Comparison of ENCODE assay signal across 9 cellular contexts in genomic region chr4:706083-706633, GRCh38. TPM values are rescaled to one million over a fixed set of nuclear protein-coding genes. Genes with fewer than 3 reads are reported as not detected.
A peak's percentile ranks its signal among the peaks of the same experiment; 100 is the strongest.
DNase-seq lines count a peak whose midpoint lies in the region; ATAC-seq, FAIRE-seq and TF ChIP-seq lines count a peak whose summit lies in the region.
"Not testable (repeated sequence)": the region's sequence is repeated elsewhere in the genome, so short reads cannot be mapped to it uniquely, and the experiment has no call there.
"Had no signal": no experiment of that assay in that cellular context is flagged by ENCODE, and none has a peak within 500 bp of the region (broad histone marks: within the 10 kb centered on the region; RNA-seq: fewer than 3 reads in every experiment).

No MANE protein-coding gene starts in this region.

- FAIRE-seq in GM12878 (lab: Jason Lieb, UNC); HepG2 (lab: Jason Lieb, UNC); pancreas (lab: Jason Lieb, UNC): not testable (repeated sequence)

- SMC1A ChIA-PET in GM12878 (lab: Charles Lee; ENCODE audit: uncharacterized antibody, unreplicated experiment): not testable (repeated sequence)

- H3K4me3 ChIP-seq in SK-N-MC (peak overlapping the region; percentile 98), GM12878 (peak overlapping the region; percentile 99), esophagus squamous epithelium (peak overlapping the region; percentile 83 to 100 (median 97)), HepG2 (replicated peaks in 1 of 3; ENCODE audit: insufficient read depth in 1 of 3, low read depth in 2 of 3, low read length in 3 of 3) (peak overlapping the region; percentile 89 to 93 (median 92)), pancreas (peak overlapping the region; percentile 82 to 92 (median 90)), thyroid gland (replicated peaks in 1 of 3) (peak overlapping the region; percentile 90 to 99 (median 98))

- H3K36me3 ChIP-seq in SK-N-MC (ENCODE audit: insufficient read depth, low read length): peaks cover 28% of the 10 kb centered on the region; the same call in 1 of the 2 replicates
- not testable (repeated sequence) for H3K36me3 ChIP-seq in GM12878 (ENCODE audit: control insufficient read depth in 2 of 2, insufficient read depth in 2 of 2, low read length in 1 of 2); HepG2 (replicated peaks in 1 of 2; ENCODE audit: control insufficient read depth in 1 of 2, insufficient read depth in 2 of 2, low read length in 2 of 2); pancreas; thyroid gland
- H3K36me3 ChIP-seq in esophagus squamous epithelium: peaks cover 0 to 14% (median 0%) of the 10 kb centered on the region in 3 donors

- not testable (repeated sequence) for TF ChIP-seq EP300 in GM12878 (IDR thresholded peaks at IDR 0.05; ENCODE audit: borderline replicate concordance in 1 of 2, control insufficient read depth in 1 of 2, low read depth in 2 of 2, low read length in 2 of 2); HepG2 (IDR thresholded peaks at IDR 0.05; ENCODE audit: low read depth in 2 of 2, low read length in 2 of 2); HepG2 (CRISPR knock-in tag; IDR thresholded peaks at IDR 0.05; ENCODE audit: borderline replicate concordance)

- CTCF ChIA-PET in GM12878 (lab: Yijun Ruan, JAX); HepG2 (lab: Yijun Ruan, JAX; ENCODE audit: low intra/inter-chr PET ratio, low total read pairs): not testable (repeated sequence)

- TF ChIP-seq CTCF in CD14-positive monocyte (IDR thresholded peaks at IDR 0.05); GM12878 (IDR thresholded peaks at IDR 0.05 in 2 of 3, conservative IDR thresholded peaks at IDR 0.05 in 1 of 3; ENCODE audit: control insufficient read depth in 2 of 3, extremely low read depth in 1 of 3, insufficient read depth in 1 of 3, low read depth in 3 of 3, low read length in 3 of 3); esophagus squamous epithelium (IDR thresholded peaks at IDR 0.05); HepG2 (CRISPR knock-in tag; IDR thresholded peaks at IDR 0.05); pancreas (IDR thresholded peaks at IDR 0.05); thyroid gland (IDR thresholded peaks at IDR 0.05): not testable (repeated sequence)

- peak overlapping the region; percentile 55 to 78 for H3K4me3 Mint-ChIP-seq in CD14-positive monocyte

- H3K79me2 ChIP-seq in GM12878 (ENCODE audit: control insufficient read depth, insufficient read depth, low read length) (peaks cover 29% of the 10 kb centered on the region), HepG2 (ENCODE audit: insufficient read depth, low read length) (peaks cover 44% of the 10 kb centered on the region)

- peak overlapping the region in 2 of 7 donors; percentile 13 to 40 for H3K27ac Mint-ChIP-seq in CD14-positive monocyte

- not testable (repeated sequence) for TF ChIP-seq RAD21 in GM12878 (IDR thresholded peaks at IDR 0.05; ENCODE audit: insufficient read depth, low read depth, low read length); HepG2 (CRISPR knock-in tag; IDR thresholded peaks at IDR 0.05)

- in situ Hi-C loops in GM12878 (cut with MboI); HepG2 (cut with HindIII; ENCODE audit: extremely low pct_ligation_motif_present, low pct_unique_long_range_greater_than_20kb): not testable (repeated sequence)

- intact Hi-C loops in CD14-positive monocyte (cut with micrococcal nuclease): loop anchor here (5.0 kb wide), 2 partner anchors 34 to 76 kb away; partner anchors contain the start of genes ATP5ME (in 1 of the 2) and MYL5 (in 1 of the 2)
- intact Hi-C loops in GM12878 (cut with micrococcal nuclease; ENCODE audit: unreplicated experiment); esophagus squamous epithelium (cut with DNase I); HepG2 (cut with micrococcal nuclease; ENCODE audit: unreplicated experiment); pancreas (cut with DNase I); thyroid gland (cut with DNase I): not testable (repeated sequence)

- H3K4me1 ChIP-seq in GM12878 (ENCODE audit: control insufficient read depth, insufficient read depth, low read length); pancreas: not testable (repeated sequence)
- peaks cover 25 to 60% (median 29%) of the 10 kb centered on the region in 3 donors for H3K4me1 ChIP-seq in esophagus squamous epithelium
- peaks cover 58% of the 10 kb centered on the region for H3K4me1 ChIP-seq in HepG2 (ENCODE audit: insufficient read depth, low read length)
- H3K4me1 ChIP-seq in thyroid gland: peaks cover 20 to 24% of the 10 kb centered on the region in 2 donors

- H3K9ac ChIP-seq in SK-N-MC (ENCODE audit: insufficient read length) (peak overlapping the region; percentile 100), GM12878 (ENCODE audit: control insufficient read depth, insufficient read depth, low read length) (peak overlapping the region; percentile 88), HepG2 (ENCODE audit: insufficient read depth, low read depth, low read length) (peak overlapping the region; percentile 99)

- H3K27me3 Mint-ChIP-seq in CD14-positive monocyte (ENCODE audit: low read depth in 3 of 3): not testable (repeated sequence)

- peaks cover 8 to 12% of the 10 kb centered on the region in 2 donors for H3K36me3 Mint-ChIP-seq in CD14-positive monocyte

- 4% methylated on average over 21 of the region's 21 CpGs for WGBS in GM12878 (ENCODE audit: insufficient coverage, insufficient replicate concordance, low lambda C conversion rate, missing lambda C conversion rate)
- WGBS in esophagus squamous epithelium, 2 donors: 8% methylated on average over 6 of the region's 21 CpGs; no CpG with 5 or more reads in 1 of the 2 donors
- 20% methylated on average over 1 of the region's 21 CpGs for WGBS in HepG2 (ENCODE audit: low lambda C conversion rate)
- WGBS in pancreas, 2 donors: 0 to 1% methylated on average over 12 to 21 of the region's 21 CpGs
- WGBS in thyroid gland, 2 donors: 0 to 6% methylated on average over 5 to 10 of the region's 21 CpGs

- not testable (repeated sequence) for H3K9me3 Mint-ChIP-seq in CD14-positive monocyte

- RAD21 ChIA-PET in GM12878 (lab: Charles Lee; ENCODE audit: unreplicated experiment): not testable (repeated sequence)

- H3K4me1 Mint-ChIP-seq in CD14-positive monocyte: peaks cover 32% of the 10 kb centered on the region

- DNase-seq in CD14-positive monocyte (ENCODE audit: low spot score); SK-N-MC (ENCODE audit: low read depth, low spot score); GM12878 (ENCODE audit: low read depth, low spot score); esophagus squamous epithelium (lab: John Stamatoyannopoulos, UW); HepG2 (ENCODE audit: low spot score); thyroid gland: not testable (repeated sequence)
- DNase-seq in pancreas: peak in 1 of 6 donors; percentile 84

- peak overlapping the region; percentile 59 for H2AFZ ChIP-seq in GM12878 (ENCODE audit: control insufficient read depth, low read depth, low read length)
- H2AFZ ChIP-seq in HepG2 (ENCODE audit: low read length): not testable (repeated sequence)

- H4K20me1 ChIP-seq in GM12878 (ENCODE audit: control insufficient read depth, insufficient read depth): not testable (repeated sequence)
- H4K20me1 ChIP-seq in HepG2 (ENCODE audit: insufficient read depth, low read length): peaks cover 32% of the 10 kb centered on the region

- peak; percentile 4 for ATAC-seq in HG03066 (IDR thresholded peaks at IDR 0.05; ENCODE audit: low read depth, unreplicated experiment)
- ATAC-seq in GM12878, HepG2, pancreas: not testable (repeated sequence)

- H3K4me2 ChIP-seq in GM12878 (ENCODE audit: control insufficient read depth, insufficient read depth): peak overlapping the region; percentile 62; the same call in 1 of the 2 replicates
- H3K4me2 ChIP-seq in HepG2 (ENCODE audit: low read depth, low read length): peak overlapping the region; percentile 72

- POLR2A ChIA-PET in GM12878 (lab: Charles Lee); HepG2 (lab: Yijun Ruan, JAX): not testable (repeated sequence)

- TF ChIP-seq POLR2A in GM12878 (IDR thresholded peaks at IDR 0.05; ENCODE audit: low read depth, low read length); esophagus squamous epithelium (IDR thresholded peaks at IDR 0.05); HepG2 (IDR thresholded peaks at IDR 0.05; ENCODE audit: insufficient read depth in 1 of 2, low read depth in 2 of 2, low read length in 2 of 2); thyroid gland (IDR thresholded peaks at IDR 0.05): not testable (repeated sequence)

- not testable (repeated sequence) for H3K27me3 ChIP-seq in GM12878 (replicated peaks in 1 of 2; ENCODE audit: control insufficient read depth in 2 of 2, insufficient read depth in 2 of 2, low read length in 1 of 2); esophagus squamous epithelium; pancreas; thyroid gland
- H3K27me3 ChIP-seq in HepG2 (ENCODE audit: control insufficient read depth in 1 of 2, insufficient read depth in 2 of 2, low read length in 2 of 2): peaks cover 3 to 12% of the 10 kb centered on the region in 2 experiments; a peak in 2 of 5 replicates

- not testable (repeated sequence) for H3K9me3 ChIP-seq in SK-N-MC (ENCODE audit: low read depth, low read length); GM12878 (replicated peaks; ENCODE audit: control insufficient read depth, insufficient read depth, low read length); esophagus squamous epithelium; HepG2 (ENCODE audit: low read length); pancreas; thyroid gland

- H3K27ac ChIP-seq in SK-N-MC (peak overlapping the region; percentile 94), GM12878 (ENCODE audit: control insufficient read depth, insufficient read depth) (peak overlapping the region; percentile 91), esophagus squamous epithelium (peak overlapping the region; percentile 88 to 95 (median 94)), HepG2 (ENCODE audit: extremely low read length, insufficient read depth, low read length) (peak overlapping the region; percentile 75), pancreas (peak overlapping the region; percentile 48 to 80 (median 68)), thyroid gland (peak overlapping the region; percentile 71 to 85 (median 79))

- not testable (repeated sequence) for BruUV-seq in GM12878 (replicated peaks; lab: Mats Ljungman, UMichigan)
- TSS peak; percentile 33 for BruUV-seq in HepG2 (replicated peaks; lab: Mats Ljungman, UMichigan)

RNA-seq across cellular contexts. Expression of gene PCGF3, which starts 0.5 kb away (rescaled TPM):
- polyA plus RNA-seq in CD14-positive monocyte (1 to 10 TPM; 7.0 to 8.3 TPM), GM12878 (2011; rRNA removed) (43.8 and 45.9 TPM in 2 replicates), GM12878 (2014; fragmentation: Illumina TruSeq; extraction: Trizol) (11.9 and 15.6 TPM in 2 replicates), GM12878 (2014; fragmentation: Nextera tagmentation; extraction: Ambion mirVana) (1 to 10 TPM; 2.2 to 4.5 TPM), GM12878 (2014; rRNA removed) (33.2 and 40.5 TPM in 2 replicates), GM12878 (2016; fragmentation: Nextera tagmentation; extraction: Ambion mirVana) (10 to 100 TPM; 14.3 to 16.2 TPM), HepG2 (2011; rRNA removed) (66.2 and 80.8 TPM in 2 replicates), pancreas (10 to 100 TPM; 43.3 to 66.8 TPM)
- total RNA-seq in GM12878 (2013; cell fraction: nucleolus; rRNA removed): 137 and 138 TPM in 2 replicates
- total RNA-seq in GM12878 (2014; rRNA removed) (21.1 and 21.7 TPM in 2 replicates), GM12878 (2014; rRNA removed; fragmentation: Illumina TruSeq; extraction: Trizol) (15.0 and 15.4 TPM in 2 replicates), GM12878 (2021) (35.4 and 35.8 TPM in 2 replicates), esophagus squamous epithelium (10 to 100 TPM; 40.0 to 57.6 (median 46.9) TPM), HepG2 (2016; rRNA removed; fragmentation: Illumina TruSeq; extraction: Trizol) (24.2 and 28.6 TPM in 2 replicates), pancreas (10 to 100 TPM; 12.3 to 34.3 (median 14.3) TPM), thyroid gland (10 to 100 TPM; 41.4 to 60.0 (median 50.2) TPM)
- polyA plus RNA-seq in GM12878 (2011; ENCODE audit: low read depth): 19.4 TPM
- 43.1 and 49.1 TPM in 2 replicates for polyA plus RNA-seq in GM12878 (2011; cell fraction: cytosol; rRNA removed)
- 236 and 252 TPM in 2 replicates for polyA plus RNA-seq in GM12878 (2011; cell fraction: nucleus; rRNA removed)
- polyA plus RNA-seq in GM12878 (2012): 22.8 and 29.1 TPM in 2 replicates
- polyA minus RNA-seq in GM12878 (2011; rRNA and poly(A)+ RNA removed): 54.2 and 58.7 TPM in 2 replicates
- polyA minus RNA-seq in GM12878 (2011; cell fraction: cytosol; rRNA and poly(A)+ RNA removed): 22.6 and 24.6 TPM in 2 replicates
- polyA minus RNA-seq in GM12878 (2011; cell fraction: nucleus; rRNA and poly(A)+ RNA removed): 60.6 and 74.2 TPM in 2 replicates
- total RNA-seq in HepG2 (2016; cell fraction: cytosol; rRNA removed; fragmentation: Illumina TruSeq; extraction: Trizol; ENCODE audit: low read depth): 16.2 and 16.7 TPM in 2 replicates
- 22.5 and 27.7 TPM in 2 replicates for total RNA-seq in HepG2 (2016; cell fraction: insoluble cytoplasmic fraction; rRNA removed; fragmentation: Illumina TruSeq; extraction: Trizol)
- total RNA-seq in HepG2 (2016; cell fraction: membrane; rRNA removed; fragmentation: Illumina TruSeq; extraction: Trizol): 36.9 and 38.9 TPM in 2 replicates
- total RNA-seq in HepG2 (2016; cell fraction: nucleus; rRNA removed; fragmentation: Illumina TruSeq; extraction: Trizol): 40.6 and 42.6 TPM in 2 replicates
- polyA plus RNA-seq in HepG2 (2011; cell fraction: cytosol; rRNA removed): 32.3 and 37.9 TPM in 2 replicates
- 406 and 428 TPM in 2 replicates for polyA plus RNA-seq in HepG2 (2011; cell fraction: nucleus; rRNA removed)
- 37.8 and 47.7 TPM in 2 replicates for polyA plus RNA-seq in HepG2 (2012)
- 13.4 and 15.5 TPM in 2 replicates for polyA plus RNA-seq in HepG2 (2016; cell fraction: cytosol; fragmentation: Illumina TruSeq; extraction: Trizol; ENCODE audit: low read depth)
- 20.0 and 26.4 TPM in 2 replicates for polyA plus RNA-seq in HepG2 (2016; cell fraction: insoluble cytoplasmic fraction; fragmentation: Illumina TruSeq; extraction: Trizol; ENCODE audit: low read depth)
- polyA plus RNA-seq in HepG2 (2016; cell fraction: membrane; fragmentation: Illumina TruSeq; extraction: Trizol; ENCODE audit: low read depth): 26.7 and 30.4 TPM in 2 replicates
- polyA plus RNA-seq in HepG2 (2016; cell fraction: nucleus; fragmentation: Illumina TruSeq; extraction: Trizol; ENCODE audit: insufficient read depth, low read depth): 92.0 and 96.8 TPM in 2 replicates
- 38.9 and 82.6 TPM in 2 replicates for polyA minus RNA-seq in HepG2 (2011; rRNA and poly(A)+ RNA removed; ENCODE audit: low replicate concordance)
- polyA minus RNA-seq in HepG2 (2011; cell fraction: cytosol; rRNA and poly(A)+ RNA removed): 18.1 and 23.5 TPM in 2 replicates
- polyA minus RNA-seq in HepG2 (2011; cell fraction: nucleus; rRNA and poly(A)+ RNA removed): 119 and 121 TPM in 2 replicates

RNA-seq across cellular contexts. Expression of gene SLC49A3, which starts 17.2 kb away (rescaled TPM):
- 10 to 100 TPM in 1 of 2 donors, 1 to 10 TPM in 1; 9.5 to 11.1 TPM for polyA plus RNA-seq in CD14-positive monocyte
- not detected in 2 replicates for total RNA-seq in GM12878 (2013; cell fraction: nucleolus; rRNA removed)
- 0.17 and 0.22 TPM in 2 replicates for total RNA-seq in GM12878 (2014; rRNA removed)
- total RNA-seq in GM12878 (2014; rRNA removed; fragmentation: Illumina TruSeq; extraction: Trizol): not detected in 2 replicates
- total RNA-seq in GM12878 (2021): 0.74 and 0.85 TPM in 2 replicates
- not detected for polyA plus RNA-seq in GM12878 (2011; ENCODE audit: low read depth)
- polyA plus RNA-seq in GM12878 (2011; rRNA removed): not detected in 2 replicates
- not detected in 2 replicates for polyA plus RNA-seq in GM12878 (2011; cell fraction: cytosol; rRNA removed)
- not detected in 2 replicates for polyA plus RNA-seq in GM12878 (2011; cell fraction: nucleus; rRNA removed)
- 0.60 and 0.62 TPM in 2 replicates for polyA plus RNA-seq in GM12878 (2012)
- 0.09 TPM in 1 of 2 replicates, not detected in the other for polyA plus RNA-seq in GM12878 (2014; fragmentation: Illumina TruSeq; extraction: Trizol)
- not detected for polyA plus RNA-seq in GM12878 (2014; fragmentation: Nextera tagmentation; extraction: Ambion mirVana)
- polyA plus RNA-seq in GM12878 (2014; rRNA removed): 0.09 and 0.24 TPM in 2 replicates
- under 1 TPM; 0.14 to 0.19 TPM for polyA plus RNA-seq in GM12878 (2016; fragmentation: Nextera tagmentation; extraction: Ambion mirVana)
- polyA minus RNA-seq in GM12878 (2011; rRNA and poly(A)+ RNA removed): not detected in 2 replicates
- not detected in 2 replicates for polyA minus RNA-seq in GM12878 (2011; cell fraction: cytosol; rRNA and poly(A)+ RNA removed)
- polyA minus RNA-seq in GM12878 (2011; cell fraction: nucleus; rRNA and poly(A)+ RNA removed): not detected in 2 replicates
- total RNA-seq in esophagus squamous epithelium: 1 to 10 TPM; 2.5 to 6.5 (median 4.7) TPM
- total RNA-seq in HepG2 (2016; rRNA removed; fragmentation: Illumina TruSeq; extraction: Trizol): 0.07 TPM in 1 of 2 replicates, not detected in the other
- not detected in 2 replicates for total RNA-seq in HepG2 (2016; cell fraction: cytosol; rRNA removed; fragmentation: Illumina TruSeq; extraction: Trizol; ENCODE audit: low read depth)
- total RNA-seq in HepG2 (2016; cell fraction: insoluble cytoplasmic fraction; rRNA removed; fragmentation: Illumina TruSeq; extraction: Trizol): 0.09 TPM in 1 of 2 replicates, not detected in the other
- total RNA-seq in HepG2 (2016; cell fraction: membrane; rRNA removed; fragmentation: Illumina TruSeq; extraction: Trizol): not detected in 2 replicates
- total RNA-seq in HepG2 (2016; cell fraction: nucleus; rRNA removed; fragmentation: Illumina TruSeq; extraction: Trizol): 0.62 TPM in 1 of 2 replicates, not detected in the other
- polyA plus RNA-seq in HepG2 (2011; rRNA removed): 0.17 and 0.22 TPM in 2 replicates
- polyA plus RNA-seq in HepG2 (2011; cell fraction: cytosol; rRNA removed): 0.10 and 0.16 TPM in 2 replicates
- polyA plus RNA-seq in HepG2 (2011; cell fraction: nucleus; rRNA removed): 1.9 and 2.5 TPM in 2 replicates
- 0.21 and 0.29 TPM in 2 replicates for polyA plus RNA-seq in HepG2 (2012)
- 0.07 TPM in 1 of 2 replicates, not detected in the other for polyA plus RNA-seq in HepG2 (2016; cell fraction: cytosol; fragmentation: Illumina TruSeq; extraction: Trizol; ENCODE audit: low read depth)
- polyA plus RNA-seq in HepG2 (2016; cell fraction: insoluble cytoplasmic fraction; fragmentation: Illumina TruSeq; extraction: Trizol; ENCODE audit: low read depth): not detected in 2 replicates
- not detected in 2 replicates for polyA plus RNA-seq in HepG2 (2016; cell fraction: membrane; fragmentation: Illumina TruSeq; extraction: Trizol; ENCODE audit: low read depth)
- 0.53 TPM in 1 of 2 replicates, not detected in the other for polyA plus RNA-seq in HepG2 (2016; cell fraction: nucleus; fragmentation: Illumina TruSeq; extraction: Trizol; ENCODE audit: insufficient read depth, low read depth)
- polyA minus RNA-seq in HepG2 (2011; rRNA and poly(A)+ RNA removed; ENCODE audit: low replicate concordance): 0.12 TPM in 1 of 2 replicates, not detected in the other
- polyA minus RNA-seq in HepG2 (2011; cell fraction: cytosol; rRNA and poly(A)+ RNA removed): not detected in 2 replicates
- polyA minus RNA-seq in HepG2 (2011; cell fraction: nucleus; rRNA and poly(A)+ RNA removed): 0.25 and 0.26 TPM in 2 replicates
- 1 to 10 TPM; 3.3 to 9.0 (median 5.5) TPM for total RNA-seq in pancreas
- 10 to 100 TPM; 14.3 to 20.8 TPM for polyA plus RNA-seq in pancreas
- total RNA-seq in thyroid gland: 10 to 100 TPM; 14.9 to 27.1 (median 18.3) TPM
- total RNA-seq: HT1080 had no signal

RNA-seq across cellular contexts. Expression of gene MYL5, which starts 31.8 kb away (rescaled TPM):
- polyA plus RNA-seq in CD14-positive monocyte (1 to 10 TPM; 4.2 to 7.2 TPM), GM12878 (2011; rRNA removed) (8.2 and 13.6 TPM in 2 replicates), GM12878 (2014; fragmentation: Illumina TruSeq; extraction: Trizol) (3.3 and 6.1 TPM in 2 replicates), GM12878 (2014; fragmentation: Nextera tagmentation; extraction: Ambion mirVana) (1 to 10 TPM; 1.2 to 3.9 TPM), GM12878 (2014; rRNA removed) (8.7 and 11.9 TPM in 2 replicates), GM12878 (2016; fragmentation: Nextera tagmentation; extraction: Ambion mirVana) (1 to 10 TPM; 6.6 to 7.8 TPM), HepG2 (2011; rRNA removed) (6.5 and 11.5 TPM in 2 replicates), pancreas (10 to 100 TPM; 19.4 to 29.3 TPM)
- total RNA-seq in GM12878 (2013; cell fraction: nucleolus; rRNA removed): 31.7 and 32.8 TPM in 2 replicates
- total RNA-seq in GM12878 (2014; rRNA removed) (7.5 and 10.8 TPM in 2 replicates), GM12878 (2014; rRNA removed; fragmentation: Illumina TruSeq; extraction: Trizol) (5.9 and 7.0 TPM in 2 replicates), GM12878 (2021) (12.0 and 13.8 TPM in 2 replicates), esophagus squamous epithelium (10 to 100 TPM in 2 of 4 donors, 1 to 10 TPM in 2; 7.2 to 19.5 (median 12.8) TPM), HepG2 (2016; rRNA removed; fragmentation: Illumina TruSeq; extraction: Trizol) (11.0 and 16.0 TPM in 2 replicates), pancreas (1 to 10 TPM; 4.0 to 9.0 (median 5.2) TPM), thyroid gland (10 to 100 TPM; 13.0 to 17.5 (median 14.2) TPM)
- 15.5 TPM for polyA plus RNA-seq in GM12878 (2011; ENCODE audit: low read depth)
- polyA plus RNA-seq in GM12878 (2011; cell fraction: cytosol; rRNA removed): 11.3 and 13.3 TPM in 2 replicates
- 42.0 and 46.7 TPM in 2 replicates for polyA plus RNA-seq in GM12878 (2011; cell fraction: nucleus; rRNA removed)
- polyA plus RNA-seq in GM12878 (2012): 22.6 and 23.9 TPM in 2 replicates
- polyA minus RNA-seq in GM12878 (2011; rRNA and poly(A)+ RNA removed): 5.0 and 11.4 TPM in 2 replicates
- polyA minus RNA-seq in GM12878 (2011; cell fraction: cytosol; rRNA and poly(A)+ RNA removed): 3.4 and 5.7 TPM in 2 replicates
- polyA minus RNA-seq in GM12878 (2011; cell fraction: nucleus; rRNA and poly(A)+ RNA removed): 16.8 and 27.2 TPM in 2 replicates
- 6.7 and 8.0 TPM in 2 replicates for total RNA-seq in HepG2 (2016; cell fraction: cytosol; rRNA removed; fragmentation: Illumina TruSeq; extraction: Trizol; ENCODE audit: low read depth)
- total RNA-seq in HepG2 (2016; cell fraction: insoluble cytoplasmic fraction; rRNA removed; fragmentation: Illumina TruSeq; extraction: Trizol): 10.1 and 16.2 TPM in 2 replicates
- 7.6 and 8.2 TPM in 2 replicates for total RNA-seq in HepG2 (2016; cell fraction: membrane; rRNA removed; fragmentation: Illumina TruSeq; extraction: Trizol)
- 15.9 and 16.6 TPM in 2 replicates for total RNA-seq in HepG2 (2016; cell fraction: nucleus; rRNA removed; fragmentation: Illumina TruSeq; extraction: Trizol)
- polyA plus RNA-seq in HepG2 (2011; cell fraction: cytosol; rRNA removed): 4.1 and 4.4 TPM in 2 replicates
- 40.0 and 46.9 TPM in 2 replicates for polyA plus RNA-seq in HepG2 (2011; cell fraction: nucleus; rRNA removed)
- polyA plus RNA-seq in HepG2 (2012): 7.4 and 8.9 TPM in 2 replicates
- 4.4 and 5.5 TPM in 2 replicates for polyA plus RNA-seq in HepG2 (2016; cell fraction: cytosol; fragmentation: Illumina TruSeq; extraction: Trizol; ENCODE audit: low read depth)
- 8.5 and 12.2 TPM in 2 replicates for polyA plus RNA-seq in HepG2 (2016; cell fraction: insoluble cytoplasmic fraction; fragmentation: Illumina TruSeq; extraction: Trizol; ENCODE audit: low read depth)
- polyA plus RNA-seq in HepG2 (2016; cell fraction: membrane; fragmentation: Illumina TruSeq; extraction: Trizol; ENCODE audit: low read depth): 4.9 and 6.3 TPM in 2 replicates
- 33.7 and 41.8 TPM in 2 replicates for polyA plus RNA-seq in HepG2 (2016; cell fraction: nucleus; fragmentation: Illumina TruSeq; extraction: Trizol; ENCODE audit: insufficient read depth, low read depth)
- 3.4 and 4.4 TPM in 2 replicates for polyA minus RNA-seq in HepG2 (2011; rRNA and poly(A)+ RNA removed; ENCODE audit: low replicate concordance)
- 1.4 TPM in 1 of 2 replicates, not detected in the other for polyA minus RNA-seq in HepG2 (2011; cell fraction: cytosol; rRNA and poly(A)+ RNA removed)
- 11.8 and 15.5 TPM in 2 replicates for polyA minus RNA-seq in HepG2 (2011; cell fraction: nucleus; rRNA and poly(A)+ RNA removed)

RNA-seq across cellular contexts. Expression of gene ATP5ME, which starts 32.1 kb away (rescaled TPM):
- polyA plus RNA-seq in CD14-positive monocyte (100 to 1,000 TPM; 367 to 397 TPM), GM12878 (2011; rRNA removed) (350 and 373 TPM in 2 replicates), GM12878 (2014; fragmentation: Illumina TruSeq; extraction: Trizol) (77.3 and 359 TPM in 2 replicates), GM12878 (2014; fragmentation: Nextera tagmentation; extraction: Ambion mirVana) (1,000 to 10,000 TPM; 1,956 to 2,374 TPM), GM12878 (2014; rRNA removed) (388 and 500 TPM in 2 replicates), GM12878 (2016; fragmentation: Nextera tagmentation; extraction: Ambion mirVana) (1,000 to 10,000 TPM in 1 of 2 experiments, 100 to 1,000 TPM in 1; 997 to 1,034 TPM), HepG2 (2011; rRNA removed) (301 and 305 TPM in 2 replicates), pancreas (100 to 1,000 TPM; 310 to 318 TPM)
- total RNA-seq in GM12878 (2013; cell fraction: nucleolus; rRNA removed): 11.1 and 11.3 TPM in 2 replicates
- total RNA-seq in GM12878 (2014; rRNA removed) (406 and 453 TPM in 2 replicates), GM12878 (2014; rRNA removed; fragmentation: Illumina TruSeq; extraction: Trizol) (565 and 627 TPM in 2 replicates), GM12878 (2021) (279 and 323 TPM in 2 replicates), esophagus squamous epithelium (100 to 1,000 TPM in 2 of 4 donors, 10 to 100 TPM in 2; 74.5 to 126 (median 103) TPM), HepG2 (2016; rRNA removed; fragmentation: Illumina TruSeq; extraction: Trizol) (753 and 1,048 TPM in 2 replicates), pancreas (100 to 1,000 TPM in 5 of 6 donors, 10 to 100 TPM in 1; 88.4 to 131 (median 111) TPM), thyroid gland (100 to 1,000 TPM in 2 of 4 donors, 10 to 100 TPM in 2; 82.2 to 144 (median 106) TPM)
- 98.1 TPM for polyA plus RNA-seq in GM12878 (2011; ENCODE audit: low read depth)
- 609 and 754 TPM in 2 replicates for polyA plus RNA-seq in GM12878 (2011; cell fraction: cytosol; rRNA removed)
- polyA plus RNA-seq in GM12878 (2011; cell fraction: nucleus; rRNA removed): 195 and 199 TPM in 2 replicates
- polyA plus RNA-seq in GM12878 (2012): 765 and 1,112 TPM in 2 replicates
- 105 and 133 TPM in 2 replicates for polyA minus RNA-seq in GM12878 (2011; rRNA and poly(A)+ RNA removed)
- polyA minus RNA-seq in GM12878 (2011; cell fraction: cytosol; rRNA and poly(A)+ RNA removed): 46.8 and 58.4 TPM in 2 replicates
- 24.5 and 32.9 TPM in 2 replicates for polyA minus RNA-seq in GM12878 (2011; cell fraction: nucleus; rRNA and poly(A)+ RNA removed)
- 458 and 593 TPM in 2 replicates for total RNA-seq in HepG2 (2016; cell fraction: cytosol; rRNA removed; fragmentation: Illumina TruSeq; extraction: Trizol; ENCODE audit: low read depth)
- 792 and 1,109 TPM in 2 replicates for total RNA-seq in HepG2 (2016; cell fraction: insoluble cytoplasmic fraction; rRNA removed; fragmentation: Illumina TruSeq; extraction: Trizol)
- total RNA-seq in HepG2 (2016; cell fraction: membrane; rRNA removed; fragmentation: Illumina TruSeq; extraction: Trizol): 613 and 660 TPM in 2 replicates
- 219 and 249 TPM in 2 replicates for total RNA-seq in HepG2 (2016; cell fraction: nucleus; rRNA removed; fragmentation: Illumina TruSeq; extraction: Trizol)
- 507 and 666 TPM in 2 replicates for polyA plus RNA-seq in HepG2 (2011; cell fraction: cytosol; rRNA removed)
- 133 and 152 TPM in 2 replicates for polyA plus RNA-seq in HepG2 (2011; cell fraction: nucleus; rRNA removed)
- 451 and 767 TPM in 2 replicates for polyA plus RNA-seq in HepG2 (2012)
- 482 and 603 TPM in 2 replicates for polyA plus RNA-seq in HepG2 (2016; cell fraction: cytosol; fragmentation: Illumina TruSeq; extraction: Trizol; ENCODE audit: low read depth)
- 926 and 995 TPM in 2 replicates for polyA plus RNA-seq in HepG2 (2016; cell fraction: insoluble cytoplasmic fraction; fragmentation: Illumina TruSeq; extraction: Trizol; ENCODE audit: low read depth)
- 496 and 594 TPM in 2 replicates for polyA plus RNA-seq in HepG2 (2016; cell fraction: membrane; fragmentation: Illumina TruSeq; extraction: Trizol; ENCODE audit: low read depth)
- 426 and 431 TPM in 2 replicates for polyA plus RNA-seq in HepG2 (2016; cell fraction: nucleus; fragmentation: Illumina TruSeq; extraction: Trizol; ENCODE audit: insufficient read depth, low read depth)
- 68.8 and 71.4 TPM in 2 replicates for polyA minus RNA-seq in HepG2 (2011; rRNA and poly(A)+ RNA removed; ENCODE audit: low replicate concordance)
- 62.0 and 63.6 TPM in 2 replicates for polyA minus RNA-seq in HepG2 (2011; cell fraction: cytosol; rRNA and poly(A)+ RNA removed)
- polyA minus RNA-seq in HepG2 (2011; cell fraction: nucleus; rRNA and poly(A)+ RNA removed): 23.6 and 38.7 TPM in 2 replicates
